15 cellular contexts compared by ENCODE assay signal in the genomic region with DNA sequence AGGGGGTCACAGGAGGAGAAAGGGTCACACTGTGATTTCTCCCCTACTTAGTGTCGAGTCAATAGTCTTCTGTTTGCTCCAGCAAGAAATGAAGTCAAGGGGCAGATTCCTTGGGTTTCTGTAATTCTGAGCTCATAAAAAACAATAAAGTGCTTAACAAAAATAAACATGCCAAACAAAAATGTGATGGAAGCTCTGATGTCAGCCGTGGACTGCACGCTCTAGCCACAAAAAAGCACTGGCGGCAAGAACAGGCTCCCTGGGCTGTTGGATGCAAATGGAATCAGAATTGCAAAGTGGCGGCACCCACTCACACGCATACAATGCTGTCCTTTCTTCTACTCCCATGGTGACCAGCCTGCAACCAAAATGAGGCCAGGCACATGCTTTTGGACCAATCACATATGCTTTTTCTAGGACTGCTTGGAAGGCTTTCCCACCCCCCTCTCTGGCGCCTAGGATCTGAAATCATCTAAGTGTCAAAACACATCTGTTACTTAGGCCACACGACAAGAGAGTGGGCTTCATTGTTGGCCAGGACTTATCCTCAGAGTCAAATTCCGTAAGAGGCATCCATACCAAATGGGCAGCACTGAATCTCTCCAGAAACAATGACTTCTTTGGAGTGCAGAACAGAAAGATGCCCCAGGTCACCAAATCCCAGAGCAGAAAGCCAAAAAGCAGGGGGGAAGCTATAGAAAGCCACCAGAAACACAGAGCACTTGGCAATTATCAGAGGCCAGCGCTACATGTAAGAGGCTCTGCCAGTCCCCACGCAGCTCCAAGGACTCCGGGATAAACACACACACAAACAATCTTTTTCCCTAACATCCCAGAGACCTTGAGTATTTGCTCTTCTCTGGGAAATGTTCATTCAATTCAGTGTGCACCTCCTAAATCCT. TPM values are rescaled to one million over a fixed set of nuclear protein-coding genes. Genes with fewer than 3 reads are reported as not detected.
DNase-seq lines count a peak whose midpoint lies in the region; ATAC-seq, FAIRE-seq and TF ChIP-seq lines count a peak whose summit lies in the region.
"Had no signal": no experiment of that assay in that cellular context is flagged by ENCODE, and none has a peak within 500 bp of the region (broad histone marks: within the 10 kb centered on the region; RNA-seq: fewer than 3 reads in every experiment).

No MANE protein-coding gene starts in this region.

- peak; percentile 55 for FAIRE-seq in HTR-8/SVneo (lab: Jason Lieb, UNC)

- peak; percentile 44 for DNase-seq in HTR-8/SVneo (ENCODE audit: insufficient read length, low spot score)
- no peak for DNase-seq in coronary artery (ENCODE audit: low spot score)
- no peak for DNase-seq in left lung
- DNase-seq in HPDE6-E6E7 (ENCODE audit: extremely low spot score) = no peak
- DNase-seq in effector memory CD8-positive, alpha-beta T cell = no peak
- DNase-seq in activated naive CD8-positive, alpha-beta T cell treated with anti-CD3 and anti-CD28 coated beads, Interleukin-2, amount 50 U/mL, for 24 hours = no peak
- DNase-seq: activated CD8-positive, alpha-beta memory T cell treated with anti-CD3 and anti-CD28 coated beads for 24 hours; DMS79 treated with DMSO at 0.1 percent for 48 hours; NCI-H2227 treated with DMSO at 0.1 percent for 48 hours; right lobe of liver; stimulated activated CD8-positive, alpha-beta memory T cell treated with anti-CD3 and anti-CD28 coated beads, Interleukin-4, amount 100 ng/mL, for 48 hours; SW 1271 had no signal

- H3K27me3 Mint-ChIP-seq in effector memory CD8-positive, alpha-beta T cell = no peaks in the 10 kb centered on the region
- no peaks in the 10 kb centered on the region for H3K27me3 Mint-ChIP-seq in activated naive CD8-positive, alpha-beta T cell treated with anti-CD3 and anti-CD28 coated beads, Interleukin-2, amount 50 U/mL, for 24 hours

- H3K27ac ChIP-seq in coronary artery = peak overlapping the region; percentile 92 to 96
- peak overlapping the region; percentile 13 to 43 for H3K27ac ChIP-seq in left lung
- peak overlapping the region; percentile 85 for H3K27ac ChIP-seq in temporal lobe (ENCODE audit: low read depth, low read length)
- H3K27ac ChIP-seq: cardiac muscle cell had no signal

- H3K4me3 ChIP-seq in coronary artery (peak overlapping the region; percentile 4), left lung (no peak overlapping the region)
- H3K4me3 ChIP-seq: cardiac muscle cell, right lobe of liver had no signal

- H3K4me1 ChIP-seq in left lung = peaks cover 21 to 23% of the 10 kb centered on the region in 2 donors
- H3K4me1 ChIP-seq: right lobe of liver had no signal

- peaks cover 6 to 10% of the 10 kb centered on the region in 2 donors for H3K4me1 Mint-ChIP-seq in effector memory CD8-positive, alpha-beta T cell (ENCODE audit: low read depth in 2 of 2)
- H3K4me1 Mint-ChIP-seq in activated naive CD8-positive, alpha-beta T cell treated with anti-CD3 and anti-CD28 coated beads, Interleukin-2, amount 50 U/mL, for 24 hours = peaks cover 9% of the 10 kb centered on the region

- H3K9me3 ChIP-seq in left lung = no peaks in the 10 kb centered on the region
- H3K9me3 ChIP-seq: right lobe of liver had no signal

- no peak overlapping the region for H3K4me3 Mint-ChIP-seq in effector memory CD8-positive, alpha-beta T cell
- H3K4me3 Mint-ChIP-seq in activated naive CD8-positive, alpha-beta T cell treated with anti-CD3 and anti-CD28 coated beads, Interleukin-2, amount 50 U/mL, for 24 hours = no peak overlapping the region

- no peaks in the 10 kb centered on the region for H3K36me3 ChIP-seq in left lung
- H3K36me3 ChIP-seq: right lobe of liver had no signal

- H3K27ac Mint-ChIP-seq in effector memory CD8-positive, alpha-beta T cell = no peak overlapping the region
- no peak overlapping the region for H3K27ac Mint-ChIP-seq in activated naive CD8-positive, alpha-beta T cell treated with anti-CD3 and anti-CD28 coated beads, Interleukin-2, amount 50 U/mL, for 24 hours

- H3K9me3 Mint-ChIP-seq in effector memory CD8-positive, alpha-beta T cell = no peaks in the 10 kb centered on the region
- no peaks in the 10 kb centered on the region for H3K9me3 Mint-ChIP-seq in activated naive CD8-positive, alpha-beta T cell treated with anti-CD3 and anti-CD28 coated beads, Interleukin-2, amount 50 U/mL, for 24 hours

- H3K36me3 Mint-ChIP-seq in effector memory CD8-positive, alpha-beta T cell (ENCODE audit: insufficient read depth) = no peaks in the 10 kb centered on the region
- H3K36me3 Mint-ChIP-seq in activated naive CD8-positive, alpha-beta T cell treated with anti-CD3 and anti-CD28 coated beads, Interleukin-2, amount 50 U/mL, for 24 hours (ENCODE audit: low read depth) = no peaks in the 10 kb centered on the region

- ATAC-seq in left lung = no peak
- no peak for ATAC-seq in effector memory CD8-positive, alpha-beta T cell (replicated peaks)
- no peak for ATAC-seq in HG03432 (IDR thresholded peaks at IDR 0.05; ENCODE audit: unreplicated experiment)
- ATAC-seq in activated naive CD8-positive, alpha-beta T cell treated with anti-CD3 and anti-CD28 coated beads, Interleukin-2, amount 50 U/mL, for 24 hours = no peak
- ATAC-seq: right lobe of liver had no signal

- TF ChIP-seq CTCF in coronary artery (IDR thresholded peaks at IDR 0.05) = no peak
- no peak for TF ChIP-seq CTCF in left lung (IDR thresholded peaks at IDR 0.05)

- intact Hi-C loops in left lung (cut with DNase I) = no loop called here

- H3K27me3 ChIP-seq in left lung = no peaks in the 10 kb centered on the region
- H3K27me3 ChIP-seq: cardiac muscle cell, right lobe of liver had no signal

RNA-seq across cellular contexts. Expression of gene C1orf198, which starts 9.2 kb away (rescaled TPM):
- total RNA-seq in left lung (100 to 1,000 TPM in 1 of 2 donors, 10 to 100 TPM in 1; 36.2 to 116 TPM), temporal lobe (17.9 TPM)

Comparison
In these comparisons a context has a peak if more than half of its experiments do, and no peak if none do; other contexts are left out.
1. H3K27ac ChIP-seq: peak in every context shown above with its lines; median percentile 94 in coronary artery; 85 in temporal lobe; 28 in left lung.